In the genomic region with DNA sequence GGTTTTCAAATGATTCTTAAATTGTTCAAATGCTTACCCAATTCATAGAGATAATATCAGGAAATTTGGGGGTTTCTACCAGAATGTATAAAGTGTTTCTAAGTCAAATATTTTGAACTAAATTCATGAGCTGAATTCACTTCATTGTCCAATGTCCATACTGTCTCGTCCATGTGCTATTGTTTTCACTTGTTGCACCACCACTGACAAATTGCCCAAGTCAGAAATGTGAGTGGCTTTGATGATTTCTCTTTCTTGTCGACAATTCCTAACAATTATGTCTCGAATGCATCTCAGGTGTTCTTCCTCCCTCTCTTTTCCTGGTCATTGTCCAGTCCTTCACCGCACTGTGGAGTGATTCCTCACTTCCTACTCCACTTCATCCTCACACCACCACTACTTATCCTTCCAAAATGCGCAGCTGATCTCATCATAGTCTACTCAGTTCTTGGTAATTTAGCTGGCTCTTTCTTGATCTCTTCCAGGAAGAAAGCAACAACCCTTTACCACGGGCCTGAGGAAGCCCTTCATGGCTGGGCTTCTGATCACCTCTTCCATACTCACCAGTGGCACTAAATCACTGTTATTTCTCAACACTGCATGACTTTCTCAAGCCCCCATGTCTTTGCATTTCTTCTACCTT, we compare ENCODE assay signal across 22 cellular contexts.
"Had no signal": no experiment of that assay in that cellular context is flagged by ENCODE, and none has a peak within 500 bp of the region (broad histone marks: within the 10 kb centered on the region; RNA-seq: fewer than 3 reads in every experiment).

No MANE protein-coding gene starts in this region.

- H3K27me3 ChIP-seq: hepatocyte, neutrophil, right atrium auricular region, stomach, testis, thyroid gland, transverse colon, upper lobe of left lung had no signal

- H3K79me2 ChIP-seq: hepatocyte, parathyroid adenoma had no signal

- H3K4me1 ChIP-seq: left ventricle myocardium inferior, right atrium auricular region, stomach, testis, transverse colon had no signal

- DNase-seq: islet precursor cell; left ventricle myocardium inferior; naive thymus-derived CD8-positive, alpha-beta T cell; occipital lobe; stimulated activated CD4-positive, alpha-beta T cell treated with anti-CD3 and anti-CD28 coated beads, Interleukin-12 subunit alpha, Interleukin-12 subunit beta, amount 100 ng/mL, for 4 hours; stimulated activated CD4-positive, alpha-beta T cell treated with anti-CD3 and anti-CD28 coated beads, Interleukin-15, amount 100 ng/mL, for 24 hours; stimulated activated CD4-positive, alpha-beta T cell treated with anti-CD3 and anti-CD28 coated beads, Interleukin-2, amount 100 ng/mL, for 24 hours; stimulated activated CD4-positive, alpha-beta T cell treated with anti-CD3 and anti-CD28 coated beads, Interleukin-4, amount 100 ng/mL, for 1 hour; stimulated activated naive B cell treated with anti-CD40 and anti-IgM and Interleukin-4, amounts not matched to agents 10 μg/mL and 1 μg/mL and 100 μg/mL, for 72 hours; stimulated activated naive CD8-positive, alpha-beta T cell treated with anti-CD3 and anti-CD28 coated beads, Interleukin-15, Interleukin-2, amounts not matched to agents 100 U/mL and 50 U/mL, for 24 hours; stomach; testis; thyroid gland; transverse colon; upper lobe of left lung had no signal

- ATAC-seq: naive thymus-derived CD8-positive, alpha-beta T cell; sciatic nerve; stimulated activated naive B cell treated with anti-CD40 and anti-IgM and Interleukin-4, amounts not matched to agents 10 μg/mL and 1 μg/mL and 100 μg/mL, for 72 hours; stimulated activated naive CD8-positive, alpha-beta T cell treated with anti-CD3 and anti-CD28 coated beads, Interleukin-15, Interleukin-2, amounts not matched to agents 100 U/mL and 50 U/mL, for 24 hours had no signal

- H3K9me3 ChIP-seq: neutrophil, stomach, testis, thyroid gland, transverse colon, upper lobe of left lung had no signal

- H3K36me3 ChIP-seq: left ventricle myocardium inferior, neutrophil, right atrium auricular region, stomach, thyroid gland, transverse colon, upper lobe of left lung had no signal

- H3K4me3 ChIP-seq: hepatocyte, left ventricle myocardium inferior, lung, right atrium auricular region, skin epidermis, stomach, testis, thyroid gland, transverse colon, upper lobe of left lung had no signal

- H3K4me2 ChIP-seq: hepatocyte had no signal

- H3K9ac ChIP-seq: parathyroid adenoma had no signal

- H3K27ac ChIP-seq: hepatocyte, left ventricle myocardium inferior, neutrophil, parathyroid adenoma, right atrium auricular region, skin epidermis, stomach, testis, thyroid gland, transverse colon, upper lobe of left lung had no signal

- H2AFZ ChIP-seq: hepatocyte, parathyroid adenoma had no signal
